ENCODE assay signal across 1 cellular context in the genomic region with DNA sequence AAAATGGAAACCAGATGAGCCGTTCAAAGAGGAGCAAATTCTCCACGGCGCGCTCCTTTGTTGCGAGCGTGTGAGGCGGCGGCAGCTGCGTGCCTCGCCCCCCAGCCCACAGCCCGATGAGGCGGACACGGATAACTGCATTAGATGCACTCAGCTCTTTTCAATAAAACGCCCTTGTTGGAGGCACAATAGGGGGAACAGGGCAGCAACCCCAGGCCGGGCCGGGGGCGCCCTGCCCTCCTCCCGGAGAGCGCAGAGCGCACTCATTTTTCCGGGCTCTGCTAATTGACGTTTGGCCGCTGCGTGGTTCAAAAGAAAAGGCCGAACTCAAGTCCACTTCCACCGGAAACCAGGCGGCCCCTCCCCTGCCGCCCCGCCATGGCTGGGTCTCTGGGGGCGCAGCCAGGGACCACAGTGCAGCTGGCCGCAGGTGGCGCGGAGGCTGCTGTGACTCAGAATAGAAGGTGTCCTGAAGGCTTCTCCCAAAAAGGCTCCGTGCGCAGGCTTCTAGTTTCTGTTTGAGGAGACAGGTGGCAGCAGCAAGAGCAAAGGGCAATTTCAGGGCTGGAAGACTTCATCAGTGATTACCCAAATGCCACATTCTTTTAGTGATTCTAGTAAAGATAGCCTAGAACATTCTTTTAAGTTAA.
TF ChIP-seq lines count a peak whose summit lies in the region.

No MANE protein-coding gene starts in this region.

TF ChIP-seq in HepG2, 621 proteins besides CTCF, POLR2A, EP300 and RAD21 (continued from another document and continues in another):
- TF ChIP-seq POGK (CRISPR knock-in tag; conservative IDR thresholded peaks at IDR 0.05): peak; percentile 87; the same call in 1 of the 2 replicates
- TF ChIP-seq, protein P1, sequence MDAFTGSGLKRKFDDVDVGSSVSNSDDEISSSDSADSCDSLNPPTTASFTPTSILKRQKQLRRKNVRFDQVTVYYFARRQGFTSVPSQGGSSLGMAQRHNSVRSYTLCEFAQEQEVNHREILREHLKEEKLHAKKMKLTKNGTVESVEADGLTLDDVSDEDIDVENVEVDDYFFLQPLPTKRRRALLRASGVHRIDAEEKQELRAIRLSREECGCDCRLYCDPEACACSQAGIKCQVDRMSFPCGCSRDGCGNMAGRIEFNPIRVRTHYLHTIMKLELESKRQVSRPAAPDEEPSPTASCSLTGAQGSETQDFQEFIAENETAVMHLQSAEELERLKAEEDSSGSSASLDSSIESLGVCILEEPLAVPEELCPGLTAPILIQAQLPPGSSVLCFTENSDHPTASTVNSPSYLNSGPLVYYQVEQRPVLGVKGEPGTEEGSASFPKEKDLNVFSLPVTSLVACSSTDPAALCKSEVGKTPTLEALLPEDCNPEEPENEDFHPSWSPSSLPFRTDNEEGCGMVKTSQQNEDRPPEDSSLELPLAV (CRISPR knock-in tag; conservative IDR thresholded peaks at IDR 0.05; ENCODE audit: low read depth): no peak
- no peak for TF ChIP-seq SP140L (CRISPR knock-in tag; IDR thresholded peaks at IDR 0.05; ENCODE audit: borderline replicate concordance)
- peak; percentile 49; the same call in 1 of the 2 replicates for TF ChIP-seq FOXA3 (CRISPR knock-in tag; IDR thresholded peaks at IDR 0.05)
- no peak for TF ChIP-seq ZNF552 (CRISPR knock-in tag; IDR thresholded peaks at IDR 0.05; ENCODE audit: borderline replicate concordance)
- peak; percentile 76 for TF ChIP-seq KAT8 (CRISPR knock-in tag; IDR thresholded peaks at IDR 0.05)
- peak; percentile 40; the same call in 1 of the 2 replicates for TF ChIP-seq ZNF558 (CRISPR knock-in tag; IDR thresholded peaks at IDR 0.05; ENCODE audit: borderline replicate concordance)
- no peak for TF ChIP-seq RNF2 (conservative IDR thresholded peaks at IDR 0.05; ENCODE audit: low read depth)
- TF ChIP-seq ISX (CRISPR knock-in tag; conservative IDR thresholded peaks at IDR 0.05): no peak
- no peak; the same call in 1 of the 2 replicates for TF ChIP-seq NFKBIZ (CRISPR knock-in tag; IDR thresholded peaks at IDR 0.05)
- TF ChIP-seq ZNF747 (CRISPR knock-in tag; IDR thresholded peaks at IDR 0.05; ENCODE audit: borderline replicate concordance): 0 out of 2 replicates have a peak, but pooled peaks have one; percentile 23
- no peak for TF ChIP-seq PHF5A (CRISPR knock-in tag; IDR thresholded peaks at IDR 0.05; ENCODE audit: low read depth, unreplicated experiment)
- no peak for TF ChIP-seq MAFF (IDR thresholded peaks at IDR 0.05; ENCODE audit: low read depth, low read length)
- TF ChIP-seq, protein P2, sequence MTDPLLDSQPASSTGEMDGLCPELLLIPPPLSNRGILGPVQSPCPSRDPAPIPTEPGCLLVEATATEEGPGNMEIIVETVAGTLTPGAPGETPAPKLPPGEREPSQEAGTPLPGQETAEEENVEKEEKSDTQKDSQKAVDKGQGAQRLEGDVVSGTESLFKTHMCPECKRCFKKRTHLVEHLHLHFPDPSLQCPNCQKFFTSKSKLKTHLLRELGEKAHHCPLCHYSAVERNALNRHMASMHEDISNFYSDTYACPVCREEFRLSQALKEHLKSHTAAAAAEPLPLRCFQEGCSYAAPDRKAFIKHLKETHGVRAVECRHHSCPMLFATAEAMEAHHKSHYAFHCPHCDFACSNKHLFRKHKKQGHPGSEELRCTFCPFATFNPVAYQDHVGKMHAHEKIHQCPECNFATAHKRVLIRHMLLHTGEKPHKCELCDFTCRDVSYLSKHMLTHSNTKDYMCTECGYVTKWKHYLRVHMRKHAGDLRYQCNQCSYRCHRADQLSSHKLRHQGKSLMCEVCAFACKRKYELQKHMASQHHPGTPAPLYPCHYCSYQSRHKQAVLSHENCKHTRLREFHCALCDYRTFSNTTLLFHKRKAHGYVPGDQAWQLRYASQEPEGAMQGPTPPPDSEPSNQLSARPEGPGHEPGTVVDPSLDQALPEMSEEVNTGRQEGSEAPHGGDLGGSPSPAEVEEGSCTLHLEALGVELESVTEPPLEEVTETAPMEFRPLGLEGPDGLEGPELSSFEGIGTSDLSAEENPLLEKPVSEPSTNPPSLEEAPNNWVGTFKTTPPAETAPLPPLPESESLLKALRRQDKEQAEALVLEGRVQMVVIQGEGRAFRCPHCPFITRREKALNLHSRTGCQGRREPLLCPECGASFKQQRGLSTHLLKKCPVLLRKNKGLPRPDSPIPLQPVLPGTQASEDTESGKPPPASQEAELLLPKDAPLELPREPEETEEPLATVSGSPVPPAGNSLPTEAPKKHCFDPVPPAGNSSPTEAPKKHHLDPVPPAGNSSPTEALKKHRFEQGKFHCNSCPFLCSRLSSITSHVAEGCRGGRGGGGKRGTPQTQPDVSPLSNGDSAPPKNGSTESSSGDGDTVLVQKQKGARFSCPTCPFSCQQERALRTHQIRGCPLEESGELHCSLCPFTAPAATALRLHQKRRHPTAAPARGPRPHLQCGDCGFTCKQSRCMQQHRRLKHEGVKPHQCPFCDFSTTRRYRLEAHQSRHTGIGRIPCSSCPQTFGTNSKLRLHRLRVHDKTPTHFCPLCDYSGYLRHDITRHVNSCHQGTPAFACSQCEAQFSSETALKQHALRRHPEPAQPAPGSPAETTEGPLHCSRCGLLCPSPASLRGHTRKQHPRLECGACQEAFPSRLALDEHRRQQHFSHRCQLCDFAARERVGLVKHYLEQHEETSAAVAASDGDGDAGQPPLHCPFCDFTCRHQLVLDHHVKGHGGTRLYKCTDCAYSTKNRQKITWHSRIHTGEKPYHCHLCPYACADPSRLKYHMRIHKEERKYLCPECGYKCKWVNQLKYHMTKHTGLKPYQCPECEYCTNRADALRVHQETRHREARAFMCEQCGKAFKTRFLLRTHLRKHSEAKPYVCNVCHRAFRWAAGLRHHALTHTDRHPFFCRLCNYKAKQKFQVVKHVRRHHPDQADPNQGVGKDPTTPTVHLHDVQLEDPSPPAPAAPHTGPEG (CRISPR knock-in tag; IDR thresholded peaks at IDR 0.05): no peak; the same call in 1 of the 2 replicates
- no peak for TF ChIP-seq CEBPB (IDR thresholded peaks at IDR 0.05; ENCODE audit: borderline replicate concordance, low read depth, low read length)
- peak; percentile 33; the same call in 1 of the 2 replicates for TF ChIP-seq ZNF589 (CRISPR knock-in tag; conservative IDR thresholded peaks at IDR 0.05)
- TF ChIP-seq ARNTL (CRISPR knock-in tag; IDR thresholded peaks at IDR 0.05): peak; percentile 78
- TF ChIP-seq ZNF441 (CRISPR knock-in tag; IDR thresholded peaks at IDR 0.05; ENCODE audit: borderline replicate concordance): peak; percentile 74
- TF ChIP-seq MYPOP (CRISPR knock-in tag; IDR thresholded peaks at IDR 0.05): no peak; the same call in 1 of the 2 replicates
- TF ChIP-seq ESRRA (CRISPR knock-in tag; IDR thresholded peaks at IDR 0.05; ENCODE audit: low read depth): peak; percentile 81; the same call in 1 of the 2 replicates
- no peak for TF ChIP-seq SRSF4 (IDR thresholded peaks at IDR 0.05; ENCODE audit: low read depth, low read length, poor library complexity, severe bottlenecking)
- TF ChIP-seq HIVEP1 (CRISPR knock-in tag; IDR thresholded peaks at IDR 0.05): peak; percentile 35; the same call in 1 of the 2 replicates
- TF ChIP-seq FIP1L1 (IDR thresholded peaks at IDR 0.05; ENCODE audit: borderline replicate concordance, insufficient read depth, low read depth, low read length): 0 out of 2 replicates have a peak, but pooled peaks have one; percentile 29
- peak; percentile 46; the same call in 1 of the 2 replicates for TF ChIP-seq ZBTB42 (CRISPR knock-in tag; IDR thresholded peaks at IDR 0.05)
- no peak for TF ChIP-seq PHB2 (IDR thresholded peaks at IDR 0.05; ENCODE audit: partially characterized antibody)
- TF ChIP-seq KLF15 (CRISPR knock-in tag; IDR thresholded peaks at IDR 0.05; ENCODE audit: borderline replicate concordance): 0 out of 2 replicates have a peak, but pooled peaks have one; percentile 30
- peak; percentile 38; the same call in 1 of the 2 replicates for TF ChIP-seq ZNF160 (CRISPR knock-in tag; IDR thresholded peaks at IDR 0.05)
- no peak for TF ChIP-seq CEBPG (CRISPR knock-in tag; IDR thresholded peaks at IDR 0.05)
- TF ChIP-seq ZC3H4 (CRISPR knock-in tag; IDR thresholded peaks at IDR 0.05; ENCODE audit: borderline replicate concordance): 0 out of 2 replicates have a peak, but pooled peaks have one; percentile 31
- TF ChIP-seq, protein P3, sequence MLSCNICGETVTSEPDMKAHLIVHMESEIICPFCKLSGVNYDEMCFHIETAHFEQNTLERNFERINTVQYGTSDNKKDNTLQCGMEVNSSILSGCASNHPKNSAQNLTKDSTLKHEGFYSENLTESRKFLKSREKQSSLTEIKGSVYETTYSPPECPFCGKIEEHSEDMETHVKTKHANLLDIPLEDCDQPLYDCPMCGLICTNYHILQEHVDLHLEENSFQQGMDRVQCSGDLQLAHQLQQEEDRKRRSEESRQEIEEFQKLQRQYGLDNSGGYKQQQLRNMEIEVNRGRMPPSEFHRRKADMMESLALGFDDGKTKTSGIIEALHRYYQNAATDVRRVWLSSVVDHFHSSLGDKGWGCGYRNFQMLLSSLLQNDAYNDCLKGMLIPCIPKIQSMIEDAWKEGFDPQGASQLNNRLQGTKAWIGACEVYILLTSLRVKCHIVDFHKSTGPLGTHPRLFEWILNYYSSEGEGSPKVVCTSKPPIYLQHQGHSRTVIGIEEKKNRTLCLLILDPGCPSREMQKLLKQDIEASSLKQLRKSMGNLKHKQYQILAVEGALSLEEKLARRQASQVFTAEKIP (CRISPR knock-in tag; IDR thresholded peaks at IDR 0.05; ENCODE audit: borderline replicate concordance): no peak
- TF ChIP-seq ATM (IDR thresholded peaks at IDR 0.05; ENCODE audit: borderline replicate concordance): no peak
- TF ChIP-seq ZNF503 (CRISPR knock-in tag; IDR thresholded peaks at IDR 0.05): peak; percentile 50
- no peak for TF ChIP-seq ZSCAN31 (CRISPR knock-in tag; IDR thresholded peaks at IDR 0.05; ENCODE audit: low read depth)
- no peak for TF ChIP-seq SRF (IDR thresholded peaks at IDR 0.05; ENCODE audit: low read depth, low read length)
- TF ChIP-seq CREB1 (IDR thresholded peaks at IDR 0.05): no peak
- 0 out of 2 replicates have a peak, but pooled peaks have one; percentile 47 for TF ChIP-seq CREB1 (CRISPR knock-in tag; IDR thresholded peaks at IDR 0.05)
- no peak for TF ChIP-seq NPAS2 (CRISPR knock-in tag; IDR thresholded peaks at IDR 0.05; ENCODE audit: borderline replicate concordance)
- TF ChIP-seq ZNF317 (CRISPR knock-in tag; IDR thresholded peaks at IDR 0.05): peak; percentile 71; the same call in 1 of the 2 replicates
- no peak for TF ChIP-seq ZNF432 (CRISPR knock-in tag; IDR thresholded peaks at IDR 0.05; ENCODE audit: borderline replicate concordance)
- no peak for TF ChIP-seq XBP1 (CRISPR knock-in tag; IDR thresholded peaks at IDR 0.05)
- no peak for TF ChIP-seq NBN (conservative IDR thresholded peaks at IDR 0.05)
- TF ChIP-seq RARG (CRISPR knock-in tag; IDR thresholded peaks at IDR 0.05; ENCODE audit: low read depth): no peak
- TF ChIP-seq RBFOX2 (IDR thresholded peaks at IDR 0.05; ENCODE audit: low read depth, low read length): peak; percentile 91
- TF ChIP-seq ZFP1 (CRISPR knock-in tag; IDR thresholded peaks at IDR 0.05): 0 out of 2 replicates have a peak, but pooled peaks have one; percentile 42
- peak; percentile 59 for TF ChIP-seq ZMYM3 (CRISPR knock-in tag; IDR thresholded peaks at IDR 0.05)
- TF ChIP-seq KLF6 (CRISPR knock-in tag; IDR thresholded peaks at IDR 0.05): peak; percentile 67; the same call in 1 of the 2 replicates
- no peak; the same call in 1 of the 2 replicates for TF ChIP-seq SNAPC2 (CRISPR knock-in tag; IDR thresholded peaks at IDR 0.05)
- TF ChIP-seq ZNF713 (CRISPR knock-in tag; IDR thresholded peaks at IDR 0.05): no peak
- no peak for TF ChIP-seq RFX5 (IDR thresholded peaks at IDR 0.05; ENCODE audit: low read depth, low read length)
- TF ChIP-seq RORA (CRISPR knock-in tag; IDR thresholded peaks at IDR 0.05): no peak; the same call in 1 of the 2 replicates
- peak; percentile 81; the same call in 1 of the 2 replicates for TF ChIP-seq EEA1 (CRISPR knock-in tag; IDR thresholded peaks at IDR 0.05; ENCODE audit: borderline replicate concordance)
- TF ChIP-seq YEATS4 (CRISPR knock-in tag; IDR thresholded peaks at IDR 0.05; ENCODE audit: borderline replicate concordance): peak; percentile 90
- TF ChIP-seq ZSCAN25 (CRISPR knock-in tag; IDR thresholded peaks at IDR 0.05): 0 out of 2 replicates have a peak, but pooled peaks have one; percentile 32
- TF ChIP-seq PHF20 (CRISPR knock-in tag; IDR thresholded peaks at IDR 0.05): peak; percentile 51
